8 cellular contexts compared by ENCODE assay signal in the genomic region with DNA sequence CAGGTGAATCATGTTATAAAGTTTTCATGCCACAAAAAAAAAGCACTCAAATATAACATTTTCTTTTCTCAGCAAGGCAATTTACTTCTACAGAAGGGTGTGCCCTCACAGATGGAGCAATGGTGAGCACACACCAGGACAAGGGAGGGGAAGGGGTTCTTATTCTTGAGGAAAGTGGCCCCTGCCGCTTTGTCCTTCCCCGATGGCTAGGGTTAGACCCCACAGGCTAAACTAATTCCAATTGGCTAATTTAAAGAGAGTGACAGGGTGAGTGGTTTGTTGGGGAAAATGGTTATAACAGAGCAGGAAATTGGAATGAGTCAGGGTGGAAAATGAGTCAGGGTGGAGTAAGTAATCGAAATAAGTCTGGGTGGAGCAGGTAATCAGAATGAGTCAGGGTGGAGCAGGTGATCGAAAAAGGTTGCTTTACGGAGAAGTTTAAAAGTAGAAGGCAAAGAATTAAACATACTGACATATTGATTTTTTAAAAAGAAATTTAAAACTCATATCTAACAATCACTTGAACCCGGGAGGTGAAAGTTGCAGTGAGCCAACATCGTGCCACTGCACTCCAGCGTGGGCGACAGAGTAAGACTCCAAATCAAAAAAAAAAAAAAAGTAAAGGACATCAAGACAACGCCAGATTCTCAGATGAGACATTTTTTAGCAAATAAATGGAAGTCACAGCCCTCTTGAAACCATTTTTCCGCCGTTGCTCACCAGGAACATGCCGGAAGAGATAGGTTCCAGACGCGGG. TPM values are rescaled to one million over a fixed set of nuclear protein-coding genes. Genes with fewer than 3 reads are reported as not detected.
DNase-seq lines count a peak whose midpoint lies in the region; TF ChIP-seq lines count a peak whose summit lies in the region.

No MANE protein-coding gene starts in this region.

- TF ChIP-seq CTCF in DOHH2 (IDR thresholded peaks at IDR 0.05; ENCODE audit: low read depth, low read length, poor library complexity, severe bottlenecking) = no peak

- H3K4me3 ChIP-seq in DOHH2 (ENCODE audit: low read length) = peak overlapping the region; percentile 78
- peak overlapping the region; percentile 69 for H3K4me3 ChIP-seq in iPS-11a (ENCODE audit: low read depth, low read length)

- peaks cover 38% of the 10 kb centered on the region for H3K9me3 ChIP-seq in DOHH2 (ENCODE audit: control insufficient read depth, insufficient read depth, low read length)

- peak overlapping the region; percentile 49 for H3K4me2 ChIP-seq in DOHH2 (ENCODE audit: low read length)

- H3K36me3 ChIP-seq in DOHH2 (ENCODE audit: control insufficient read depth, low read length) = peaks cover 42% of the 10 kb centered on the region

- H3K79me2 ChIP-seq in DOHH2 (ENCODE audit: control insufficient read depth, low read length) = peaks cover 58% of the 10 kb centered on the region

- DNase-seq in M059J (ENCODE audit: low read depth) = peak; percentile 26
- DNase-seq in activated naive CD4-positive, alpha-beta T cell treated with anti-CD3 and anti-CD28 coated beads for 36 hours = peak; percentile 58
- DNase-seq in stimulated activated CD4-positive, alpha-beta T cell treated with anti-CD3 and anti-CD28 coated beads, Interleukin-12 subunit alpha, Interleukin-12 subunit beta, amount 100 ng/mL, for 48 hours (ENCODE audit: low read depth in 2 of 3, low spot score in 1 of 3) = peak; percentile 3 to 46 (median 7)
- DNase-seq in GOT3 (lab: John Stamatoyannopoulos, UW) = no peak
- no peak for DNase-seq in NCI-H748 treated with DMSO at 0.1 percent for 48 hours (lab: John Stamatoyannopoulos, UW)
- DNase-seq in occipital lobe (lab: John Stamatoyannopoulos, UW) = no peak

- intact Hi-C loops in activated naive CD4-positive, alpha-beta T cell treated with anti-CD3 and anti-CD28 coated beads for 36 hours (cut with micrococcal nuclease) = loop anchor here (1.0 to 10.0 kb wide), 6 partner anchors 53 to 532 kb away; a partner anchor contains a TSS

- peak overlapping the region; percentile 90 for H3K4me3 Mint-ChIP-seq in activated naive CD4-positive, alpha-beta T cell treated with anti-CD3 and anti-CD28 coated beads for 36 hours

- peaks cover 3% of the 10 kb centered on the region; the same call in 1 of the 2 replicates for H3K4me1 ChIP-seq in DOHH2 (ENCODE audit: control insufficient read depth, low read length)

- H3K27ac Mint-ChIP-seq in activated naive CD4-positive, alpha-beta T cell treated with anti-CD3 and anti-CD28 coated beads for 36 hours = peak overlapping the region; percentile 98

- H3K27me3 Mint-ChIP-seq in activated naive CD4-positive, alpha-beta T cell treated with anti-CD3 and anti-CD28 coated beads for 36 hours (ENCODE audit: low read depth) = no peaks in the 10 kb centered on the region

- 0 out of 2 replicates have a peak, but pooled peaks cover 3% of the 10 kb centered on the region for H3F3A ChIP-seq in DOHH2 (ENCODE audit: control insufficient read depth, insufficient read depth)

- H3K27me3 ChIP-seq in DOHH2 (ENCODE audit: control insufficient read depth, low read length) = no peaks in the 10 kb centered on the region

- H3K36me3 Mint-ChIP-seq in activated naive CD4-positive, alpha-beta T cell treated with anti-CD3 and anti-CD28 coated beads for 36 hours (ENCODE audit: low read depth) = peaks cover 52% of the 10 kb centered on the region

- CTCF ChIA-PET in activated naive CD4-positive, alpha-beta T cell treated with anti-CD3 and anti-CD28 coated beads for 36 hours (lab: Charles Lee) = no interaction called here

- H3K9me2 ChIP-seq in DOHH2 (replicated peaks; ENCODE audit: control insufficient read depth, low read length) = no peaks in the 10 kb centered on the region

- H3K9me3 Mint-ChIP-seq in activated naive CD4-positive, alpha-beta T cell treated with anti-CD3 and anti-CD28 coated beads for 36 hours = peaks cover 37% of the 10 kb centered on the region

- peak overlapping the region; percentile 50 for H3K27ac ChIP-seq in DOHH2 (ENCODE audit: low read depth, low read length)

- peaks cover 27% of the 10 kb centered on the region for H3K4me1 Mint-ChIP-seq in activated naive CD4-positive, alpha-beta T cell treated with anti-CD3 and anti-CD28 coated beads for 36 hours (ENCODE audit: low read depth)

- no peaks in the 10 kb centered on the region for H4K20me1 ChIP-seq in DOHH2 (ENCODE audit: control insufficient read depth, insufficient read depth, low read depth, low read length)

RNA-seq across cellular contexts. Expression of a gene that starts 0.8 kb away (rescaled TPM):
- total RNA-seq in M059J (2014; rRNA removed; shearing (Covaris generic)) = 17.4 and 27.4 TPM in 2 replicates
- total RNA-seq in activated naive CD4-positive, alpha-beta T cell treated with anti-CD3 and anti-CD28 coated beads for 36 hours = 10 to 100 TPM; 20.1 to 21.9 TPM
- total RNA-seq in occipital lobe = 86.4 TPM

RNA-seq across cellular contexts. Expression of a gene that starts 53.1 kb away (rescaled TPM):
- 13.3 and 19.0 TPM in 2 replicates for total RNA-seq in M059J (2014; rRNA removed; shearing (Covaris generic))
- total RNA-seq in activated naive CD4-positive, alpha-beta T cell treated with anti-CD3 and anti-CD28 coated beads for 36 hours = 10 to 100 TPM; 28.7 to 29.4 TPM
- total RNA-seq in occipital lobe = 44.6 TPM

Comparison
In these comparisons a context has a peak if more than half of its experiments do, and no peak if none do; other contexts are left out.
1. DNase-seq: peak in M059J (single experiment), activated naive CD4-positive, alpha-beta T cell treated with anti-CD3 and anti-CD28 coated beads for 36 hours (single experiment) and stimulated activated CD4-positive, alpha-beta T cell treated with anti-CD3 and anti-CD28 coated beads, Interleukin-12 subunit alpha, Interleukin-12 subunit beta, amount 100 ng/mL, for 48 hours (3 of 3); none in GOT3 (single experiment), NCI-H748 treated with DMSO at 0.1 percent for 48 hours (single experiment) and occipital lobe (single experiment).